Comparison of ENCODE assay signal across 2 cellular contexts in genomic region chr17:18617613-18618012, GRCh38. TPM values are rescaled to one million over a fixed set of nuclear protein-coding genes. Genes with fewer than 3 reads are reported as not detected.
"Had no signal": no experiment of that assay in that cellular context is flagged by ENCODE, and none has a peak within 500 bp of the region (broad histone marks: within the 10 kb centered on the region; RNA-seq: fewer than 3 reads in every experiment).

No MANE protein-coding gene starts in this region.

RNA-seq across cellular contexts. Expression of gene TBC1D28, which starts 26.6 kb away (rescaled TPM):
- total RNA-seq: G401, GM12878 had no signal
